21 cellular contexts compared by ENCODE assay signal in genomic region chr13:112106467-112107141, GRCh38. TPM values are rescaled to one million over a fixed set of nuclear protein-coding genes. Genes with fewer than 3 reads are reported as not detected.
DNase-seq lines count a peak whose midpoint lies in the region; ATAC-seq and TF ChIP-seq lines count a peak whose summit lies in the region.
"Had no signal": no experiment of that assay in that cellular context is flagged by ENCODE, and none has a peak within 500 bp of the region (broad histone marks: within the 10 kb centered on the region; RNA-seq: fewer than 3 reads in every experiment).

No MANE protein-coding gene starts in this region.

- intact Hi-C loops in Right ventricle myocardium inferior (cut with DNase I), result no loop called here
- intact Hi-C loops in Right ventricle myocardium superior (cut with DNase I), result no loop called here
- intact Hi-C loops in spleen (cut with DNase I; ENCODE audit: low total_unique reads), result no loop called here

- H3K27ac Mint-ChIP-seq in nephron progenitor cell, result no peak overlapping the region
- H3K27ac Mint-ChIP-seq in activated T-helper 17 cell treated with anti-CD3 and anti-CD28 coated beads, Interleukin-2, amount 50 U/mL, for 72 hours, result no peak overlapping the region

- H3K4me1 ChIP-seq in hepatocyte (ENCODE audit: insufficient read depth) (peaks cover 6% of the 10 kb centered on the region), spleen (peaks cover 0 to 24% (median 0%) of the 10 kb centered on the region in 6 donors)
- H3K4me1 ChIP-seq: lower lobe of right lung had no signal

- H3K27me3 ChIP-seq in hepatocyte, result peaks cover 99% of the 10 kb centered on the region
- H3K27me3 ChIP-seq in spleen (replicated peaks in 1 of 7), result peaks cover 0 to 96% (median 65%) of the 10 kb centered on the region in 7 donors

- H3K27me3 Mint-ChIP-seq in nephron progenitor cell (ENCODE audit: low read depth, poor library complexity), result peaks cover 100% of the 10 kb centered on the region
- H3K27me3 Mint-ChIP-seq in activated T-helper 17 cell treated with anti-CD3 and anti-CD28 coated beads, Interleukin-2, amount 50 U/mL, for 72 hours, result peaks cover 47% of the 10 kb centered on the region

- H3K4me3 ChIP-seq in hepatocyte (no peak overlapping the region), spleen (no peak overlapping the region)
- H3K4me3 ChIP-seq: lower lobe of right lung, PC-9, stomach had no signal

- H3K9me2 ChIP-seq in hepatocyte (replicated peaks; ENCODE audit: insufficient read depth), result no peaks in the 10 kb centered on the region

- H2AFZ ChIP-seq in hepatocyte, result no peak overlapping the region
- H2AFZ ChIP-seq: PC-9 had no signal

- H3K4me1 Mint-ChIP-seq in nephron progenitor cell, result peaks cover 23% of the 10 kb centered on the region
- H3K4me1 Mint-ChIP-seq in activated T-helper 17 cell treated with anti-CD3 and anti-CD28 coated beads, Interleukin-2, amount 50 U/mL, for 72 hours, result no peaks in the 10 kb centered on the region

- TF ChIP-seq CTCF in hepatocyte (IDR thresholded peaks at IDR 0.05; ENCODE audit: poor library complexity) (no peak), nephron progenitor cell (IDR thresholded peaks at IDR 0.05) (no peak), spleen (IDR thresholded peaks at IDR 0.05 in 8 of 11, conservative IDR thresholded peaks at IDR 0.05 in 3 of 11) (no peak)

- no peak for TF ChIP-seq POLR2A in spleen (IDR thresholded peaks at IDR 0.05)

- H3K9me3 ChIP-seq in hepatocyte (ENCODE audit: low read depth) (no peaks in the 10 kb centered on the region), spleen (peaks cover 0 to 4% (median 0%) of the 10 kb centered on the region in 8 donors)
- H3K9me3 ChIP-seq: lower lobe of right lung, neutrophil, stomach had no signal

- H3K36me3 Mint-ChIP-seq in nephron progenitor cell (ENCODE audit: low read depth), result no peaks in the 10 kb centered on the region
- no peaks in the 10 kb centered on the region for H3K36me3 Mint-ChIP-seq in activated T-helper 17 cell treated with anti-CD3 and anti-CD28 coated beads, Interleukin-2, amount 50 U/mL, for 72 hours (ENCODE audit: low read depth)

- H3K36me3 ChIP-seq in hepatocyte (replicated peaks; ENCODE audit: insufficient read depth, low read depth) (no peaks in the 10 kb centered on the region), spleen (no peaks in the 10 kb centered on the region)
- H3K36me3 ChIP-seq: lower lobe of right lung, neutrophil, stomach had no signal

- H3K4me3 Mint-ChIP-seq in nephron progenitor cell, result peak overlapping the region; percentile 75
- no peak overlapping the region for H3K4me3 Mint-ChIP-seq in activated T-helper 17 cell treated with anti-CD3 and anti-CD28 coated beads, Interleukin-2, amount 50 U/mL, for 72 hours

- H3K27ac ChIP-seq in hepatocyte, result no peak overlapping the region
- no peak overlapping the region for H3K27ac ChIP-seq in spleen
- H3K27ac ChIP-seq: epithelial cell of prostate, KMS-11, lower lobe of right lung, neutrophil, PC-9, stomach, VCaP had no signal

- no peaks in the 10 kb centered on the region for H3K79me2 ChIP-seq in hepatocyte

- ATAC-seq in Right ventricle myocardium inferior, result no peak
- ATAC-seq in Right ventricle myocardium superior (ENCODE audit: poor library complexity), result no peak
- no peak for ATAC-seq in activated T-helper 17 cell treated with anti-CD3 and anti-CD28 coated beads, Interleukin-2, amount 50 U/mL, for 72 hours (replicated peaks)
- ATAC-seq: lower lobe of right lung had no signal

- peak; percentile 43 for DNase-seq in Right ventricle myocardium inferior (ENCODE audit: missing footprints)
- DNase-seq in Right ventricle myocardium superior, result no peak
- DNase-seq in hepatocyte (ENCODE audit: low spot score), result no peak
- peak; percentile 56 for DNase-seq in nephron progenitor cell
- DNase-seq in NCI-H345 treated with DMSO at 0.1 percent for 48 hours (lab: John Stamatoyannopoulos, UW; ENCODE audit: unreplicated experiment), result no peak
- no peak for DNase-seq in spleen
- no peak for DNase-seq in GF-D8 (lab: John Stamatoyannopoulos, UW)
- DNase-seq: 8988T, DND-41, HCEC 1CT, lower lobe of right lung, NCI-H1417 treated with DMSO at 0.1 percent for 48 hours, NCI-H510A, PC-9, stomach had no signal

- peaks cover 3% of the 10 kb centered on the region for H3K9me3 Mint-ChIP-seq in nephron progenitor cell
- H3K9me3 Mint-ChIP-seq in activated T-helper 17 cell treated with anti-CD3 and anti-CD28 coated beads, Interleukin-2, amount 50 U/mL, for 72 hours, result no peaks in the 10 kb centered on the region

- WGBS in hepatocyte (ENCODE audit: low lambda C conversion rate, missing lambda C conversion rate), result 7% methylated on average over 33 of the region's 36 CpGs
- 7 to 10% (median 8%) methylated on average over 25 to 36 of the region's 36 CpGs for WGBS in spleen, 5 donors

- H3K4me2 ChIP-seq in hepatocyte, result peak overlapping the region; percentile 59
- H3K4me2 ChIP-seq: KMS-11, PC-9 had no signal

- H4K20me1 ChIP-seq in hepatocyte (ENCODE audit: insufficient read depth, poor library complexity, severe bottlenecking), result no peaks in the 10 kb centered on the region

RNA-seq across cellular contexts. Expression of gene SOX1, which starts 39.7 kb away (rescaled TPM):
- not detected for total RNA-seq in Right ventricle myocardium inferior
- not detected for total RNA-seq in Right ventricle myocardium superior
- total RNA-seq in hepatocyte, result not detected in 2 replicates
- polyA plus RNA-seq in hepatocyte, result 0.07 and 0.11 TPM in 2 replicates
- not detected for total RNA-seq in activated T-helper 17 cell treated with anti-CD3 and anti-CD28 coated beads, Interleukin-2, amount 50 U/mL, for 72 hours
- total RNA-seq in spleen, result not detected
- not detected for polyA plus RNA-seq in spleen
- total RNA-seq: aorta, lower lobe of right lung, PC-9, stomach had no signal
- polyA plus RNA-seq: aorta, stomach had no signal

Comparison
In these comparisons a context has a peak if more than half of its experiments do, and no peak if none do; other contexts are left out.
1. DNase-seq: peak in Right ventricle myocardium inferior (single experiment) and nephron progenitor cell (single experiment); none in Right ventricle myocardium superior (single experiment), hepatocyte (single experiment), NCI-H345 treated with DMSO at 0.1 percent for 48 hours (single experiment), spleen (single experiment) and GF-D8 (single experiment).